21 cellular contexts compared by ENCODE assay signal in genomic region chr5:176733586-176734262, GRCh38.
DNase-seq lines count a peak whose midpoint lies in the region; ATAC-seq and TF ChIP-seq lines count a peak whose summit lies in the region.
"Had no signal": no experiment of that assay in that cellular context is flagged by ENCODE, and none has a peak within 500 bp of the region (broad histone marks: within the 10 kb centered on the region; RNA-seq: fewer than 3 reads in every experiment).

No MANE protein-coding gene starts in this region.

- no peak overlapping the region for H3K27ac ChIP-seq in RWPE2 (ENCODE audit: poor library complexity, severe bottlenecking)
- no peak overlapping the region for H3K27ac ChIP-seq in sigmoid colon
- H3K27ac ChIP-seq: body of pancreas, C4-2B, pancreas, skin epidermis had no signal

- H3K4me3 Mint-ChIP-seq in glutamatergic neuron (ENCODE audit: unreplicated experiment) = no peak overlapping the region
- H3K4me3 Mint-ChIP-seq: dendritic cell treated with granulocyte-macrophage colony-stimulating factor and Interleukin-4, amounts not matched to agents 40 ng/mL and 50 ng/mL, for 4 days; GM23338 had no signal

- ATAC-seq in RWPE2 (ENCODE audit: low read depth) = no peak
- no peak for ATAC-seq in GM18511 (IDR thresholded peaks at IDR 0.05; ENCODE audit: unreplicated experiment)
- ATAC-seq: activated naive CD4-positive, alpha-beta T cell treated with anti-CD3 and anti-CD28 coated beads, Interleukin-2, amount 50 U/mL, for 72 hours; body of pancreas; GM23338 had no signal

- intact Hi-C loops in sigmoid colon (cut with DNase I) = no loop called here

- H3K9me3 ChIP-seq in RWPE2 (ENCODE audit: severe bottlenecking) (no peaks in the 10 kb centered on the region), sigmoid colon (no peaks in the 10 kb centered on the region)
- H3K9me3 ChIP-seq: body of pancreas, pancreas had no signal

- H3K27ac Mint-ChIP-seq in glutamatergic neuron (ENCODE audit: unreplicated experiment) = peak overlapping the region; percentile 73
- H3K27ac Mint-ChIP-seq: activated naive CD4-positive, alpha-beta T cell treated with anti-CD3 and anti-CD28 coated beads, Interleukin-2, amount 50 U/mL, for 72 hours; dendritic cell treated with granulocyte-macrophage colony-stimulating factor and Interleukin-4, amounts not matched to agents 40 ng/mL and 50 ng/mL, for 4 days; GM23338 had no signal

- no peak for TF ChIP-seq POLR2A in sigmoid colon (IDR thresholded peaks at IDR 0.05)

- peaks cover 9% of the 10 kb centered on the region for H3K36me3 Mint-ChIP-seq in glutamatergic neuron (ENCODE audit: unreplicated experiment)
- H3K36me3 Mint-ChIP-seq: activated naive CD4-positive, alpha-beta T cell treated with anti-CD3 and anti-CD28 coated beads, Interleukin-2, amount 50 U/mL, for 72 hours had no signal

- no peak for TF ChIP-seq EP300 in sigmoid colon (IDR thresholded peaks at IDR 0.05)

- 70 to 73% methylated on average over 22 of the region's 22 CpGs for WGBS in sigmoid colon, 2 donors

- H3K4me1 ChIP-seq in RWPE2 (ENCODE audit: insufficient read depth, poor library complexity, severe bottlenecking) (no peaks in the 10 kb centered on the region), sigmoid colon (no peaks in the 10 kb centered on the region)
- H3K4me1 ChIP-seq: body of pancreas, pancreas had no signal

- H3K27me3 ChIP-seq in RWPE2 (ENCODE audit: insufficient read depth, poor library complexity, severe bottlenecking) = peaks cover 41% of the 10 kb centered on the region
- H3K27me3 ChIP-seq in sigmoid colon = peaks cover 0 to 65% (median 9%) of the 10 kb centered on the region in 3 donors
- H3K27me3 ChIP-seq: body of pancreas had no signal

- peaks cover 32% of the 10 kb centered on the region for H3K4me1 Mint-ChIP-seq in glutamatergic neuron (ENCODE audit: low read depth, unreplicated experiment)

- no peak overlapping the region for H3K4me3 ChIP-seq in RWPE2 (ENCODE audit: severe bottlenecking)
- H3K4me3 ChIP-seq in sigmoid colon = no peak overlapping the region
- H3K4me3 ChIP-seq: body of pancreas, GM23338, pancreas, skin epidermis had no signal

- no peaks in the 10 kb centered on the region for H3K36me3 ChIP-seq in RWPE2 (ENCODE audit: low read depth)
- H3K36me3 ChIP-seq in sigmoid colon = no peaks in the 10 kb centered on the region
- H3K36me3 ChIP-seq: pancreas had no signal

- peaks cover 18% of the 10 kb centered on the region for H3K27me3 Mint-ChIP-seq in glutamatergic neuron (ENCODE audit: unreplicated experiment)

- H3K9me3 Mint-ChIP-seq in glutamatergic neuron (ENCODE audit: unreplicated experiment) = peaks cover 5% of the 10 kb centered on the region
- H3K9me3 Mint-ChIP-seq: activated naive CD4-positive, alpha-beta T cell treated with anti-CD3 and anti-CD28 coated beads, Interleukin-2, amount 50 U/mL, for 72 hours; dendritic cell treated with granulocyte-macrophage colony-stimulating factor and Interleukin-4, amounts not matched to agents 40 ng/mL and 50 ng/mL, for 4 days; GM23338 had no signal

- DNase-seq in NCI-H446 (lab: John Stamatoyannopoulos, UW) (peak; percentile 30 to 69), NCI-H446 treated with DMSO at 0.1 percent for 48 hours (lab: John Stamatoyannopoulos, UW) (no peak), RWPE2 (ENCODE audit: low spot score) (peak; percentile 56), glutamatergic neuron (peak; percentile 60), sigmoid colon (peak; percentile 32), LoVo (ENCODE audit: low spot score) (no peak), 8988T (no peak)
- DNase-seq: activated CD4-positive, alpha-beta T cell treated with anti-CD3 and anti-CD28 coated beads for 4 hours; DMS53; erythroblast; MM.1S; NK-92 treated with Interleukin-12 subunit alpha and Interleukin-12 subunit beta, amount 100 ng/mL, for 24 hours; stimulated activated CD4-positive, alpha-beta T cell treated with anti-CD3 and anti-CD28 coated beads, Interleukin-4, amount 100 ng/mL, for 4 hours had no signal

- TF ChIP-seq CTCF in RWPE2 (IDR thresholded peaks at IDR 0.05; ENCODE audit: poor library complexity, severe bottlenecking) (no peak), glutamatergic neuron (IDR thresholded peaks at IDR 0.05; ENCODE audit: partially characterized antibody, unreplicated experiment) (no peak), sigmoid colon (IDR thresholded peaks at IDR 0.05) (no peak)

Comparison
In these comparisons a context has a peak if more than half of its experiments do, and no peak if none do; other contexts are left out.
1. DNase-seq: peak in NCI-H446 (2 of 2), RWPE2 (single experiment), glutamatergic neuron (single experiment) and sigmoid colon (single experiment); none in NCI-H446 treated with DMSO at 0.1 percent for 48 hours (single experiment), LoVo (single experiment) and 8988T (single experiment).